Comparison of ENCODE assay signal across 27 cellular contexts in the genomic region with DNA sequence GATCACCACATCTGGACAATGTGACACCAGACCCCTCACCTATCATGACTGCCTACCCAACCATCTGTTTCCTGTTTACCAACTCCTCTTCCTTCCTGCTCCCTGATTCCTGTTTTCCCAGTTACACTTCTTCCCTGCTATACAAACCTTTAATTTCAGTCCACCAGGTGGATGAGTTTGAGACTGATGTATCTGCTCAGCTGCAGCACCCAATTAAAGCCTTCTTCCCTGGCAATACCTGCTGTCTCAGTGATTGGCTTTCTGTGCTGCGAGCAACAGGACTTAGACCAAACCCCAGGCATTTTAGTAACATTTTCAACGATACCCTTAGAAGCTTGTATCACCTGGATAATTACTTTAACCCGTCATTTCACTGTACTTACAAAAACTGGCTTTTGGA.
DNase-seq lines count a peak whose midpoint lies in the region; ATAC-seq, FAIRE-seq and TF ChIP-seq lines count a peak whose summit lies in the region.
"Had no signal": no experiment of that assay in that cellular context is flagged by ENCODE, and none has a peak within 500 bp of the region (broad histone marks: within the 10 kb centered on the region; RNA-seq: fewer than 3 reads in every experiment).

No MANE protein-coding gene starts in this region.

- intact Hi-C loops in K562 (cut with micrococcal nuclease) = no loop called here
- intact Hi-C loops in endothelial cell of umbilical vein (cut with micrococcal nuclease) = no loop called here
- intact Hi-C loops in breast epithelium (cut with DNase I; ENCODE audit: low total_unique reads) = no loop called here

- POLR2A ChIA-PET in K562 (lab: Yijun Ruan, JAX) (no interaction called here), endothelial cell of umbilical vein (lab: Charles Lee) (no interaction called here)

- TF ChIP-seq CTCF in K562 (IDR thresholded peaks at IDR 0.05 in 2 of 3, conservative IDR thresholded peaks at IDR 0.05 in 1 of 3; ENCODE audit: insufficient read depth in 2 of 3, low read depth in 1 of 3, low read length in 3 of 3) (no peak), endothelial cell of umbilical vein (IDR thresholded peaks at IDR 0.05; ENCODE audit: extremely low read depth in 1 of 2, insufficient read depth in 1 of 2, low read depth in 1 of 2, low read length in 2 of 2) (no peak), breast epithelium (IDR thresholded peaks at IDR 0.05) (no peak)

- H2AFZ ChIP-seq in K562 (ENCODE audit: low read depth, low read length) (no peak overlapping the region), endothelial cell of umbilical vein (ENCODE audit: low read depth, low read length) (no peak overlapping the region)

- H3K4me2 ChIP-seq in K562 (ENCODE audit: insufficient read depth, low read length) = no peak overlapping the region
- no peak overlapping the region for H3K4me2 ChIP-seq in endothelial cell of umbilical vein (ENCODE audit: insufficient read depth, low read length)
- H3K4me2 ChIP-seq: BLaER1 had no signal

- no peaks in the 10 kb centered on the region for H3K4me1 ChIP-seq in K562 (replicated peaks in 1 of 2; ENCODE audit: control insufficient read depth in 2 of 2, insufficient read depth in 2 of 2, low read length in 2 of 2)
- peaks cover 24% of the 10 kb centered on the region for H3K4me1 ChIP-seq in endothelial cell of umbilical vein (ENCODE audit: control insufficient read depth, extremely low read depth, insufficient read depth, low read length)
- H3K4me1 ChIP-seq in breast epithelium = no peaks in the 10 kb centered on the region
- H3K4me1 ChIP-seq: BE2C, BLaER1 had no signal

- TF ChIP-seq POLR2A in K562 (conservative IDR thresholded peaks at IDR 0.05) = no peak
- no peak for TF ChIP-seq POLR2A in endothelial cell of umbilical vein (IDR thresholded peaks at IDR 0.05; ENCODE audit: low read depth, low read length)
- TF ChIP-seq POLR2A in breast epithelium (IDR thresholded peaks at IDR 0.05) = no peak

- H3K9me3 ChIP-seq in K562 (replicated peaks; ENCODE audit: control insufficient read depth, insufficient read depth, low read depth, low read length) (no peaks in the 10 kb centered on the region), endothelial cell of umbilical vein (replicated peaks; ENCODE audit: control insufficient read depth, insufficient read depth, low read length) (peaks cover 5% of the 10 kb centered on the region), breast epithelium (peaks cover 0 to 5% of the 10 kb centered on the region in 2 donors)
- H3K9me3 ChIP-seq: BE2C had no signal

- no peak for ATAC-seq in K562
- ATAC-seq: GM12878 had no signal

- no peak for TF ChIP-seq RAD21 in K562 (CRISPR knock-in tag; conservative IDR thresholded peaks at IDR 0.05 in 1 of 2, IDR thresholded peaks at IDR 0.05 in 1 of 2)

- H4K20me1 ChIP-seq in K562 (replicated peaks; ENCODE audit: control insufficient read depth, insufficient read depth, low read length) (no peaks in the 10 kb centered on the region), endothelial cell of umbilical vein (replicated peaks; ENCODE audit: control insufficient read depth, extremely low read depth, insufficient read depth, low read length) (no peaks in the 10 kb centered on the region)
- H4K20me1 ChIP-seq: BLaER1 had no signal

- 0% methylated on average over 3 of the region's 3 CpGs for whole genome bisulfite sequencing in K562 (ENCODE audit: insufficient coverage, low coverage, missing lambda C conversion rate)

- dilution Hi-C loops in endothelial cell of umbilical vein (cut with MboI; ENCODE audit: extremely low pct_ligation_motif_present, low sequenced_read_pairs) = no loop called here

- H3K27ac ChIP-seq in K562 (ENCODE audit: extremely low read depth, low read depth, low read length) (no peak overlapping the region), endothelial cell of umbilical vein (ENCODE audit: insufficient read depth, low read depth, low read length) (no peak overlapping the region), breast epithelium (no peak overlapping the region)
- H3K27ac ChIP-seq: BLaER1 had no signal

- FAIRE-seq in K562 (lab: Jason Lieb, UNC) (no peak), endothelial cell of umbilical vein (lab: Jason Lieb, UNC) (no peak)
- FAIRE-seq: A204.1, GM12878, GM12892, GM18507 had no signal

- H3K9me1 ChIP-seq in K562 (ENCODE audit: control insufficient read depth, insufficient read depth, low read length) (no peaks in the 10 kb centered on the region), endothelial cell of umbilical vein (replicated peaks; ENCODE audit: control insufficient read depth, extremely low read depth, insufficient read depth, low read length) (no peaks in the 10 kb centered on the region)

- BruUV-seq in K562 (replicated peaks; lab: Mats Ljungman, UMichigan) = no TSS peak
- BruUV-seq in endothelial cell of umbilical vein (replicated peaks; lab: Mats Ljungman, UMichigan) = no TSS peak

- no peak overlapping the region for H3K9ac ChIP-seq in K562 (ENCODE audit: insufficient read depth in 1 of 2, low read depth in 2 of 2, low read length in 2 of 2)
- no peak overlapping the region for H3K9ac ChIP-seq in endothelial cell of umbilical vein (replicated peaks; ENCODE audit: extremely low read depth, insufficient read depth, low read length)
- H3K9ac ChIP-seq: BLaER1 had no signal

- H3K79me2 ChIP-seq in K562 (ENCODE audit: control insufficient read depth, insufficient read depth, low read length) (no peaks in the 10 kb centered on the region), endothelial cell of umbilical vein (ENCODE audit: control insufficient read depth, insufficient read depth, low read length) (no peaks in the 10 kb centered on the region)

- H3K36me3 ChIP-seq in K562 (ENCODE audit: control insufficient read depth, insufficient read depth, low read length) = no peaks in the 10 kb centered on the region
- H3K36me3 ChIP-seq in endothelial cell of umbilical vein (ENCODE audit: control insufficient read depth in 2 of 2, extremely low read depth in 1 of 2, insufficient read depth in 2 of 2, low read length in 2 of 2) = no peaks in the 10 kb centered on the region
- H3K36me3 ChIP-seq in breast epithelium = no peaks in the 10 kb centered on the region
- H3K36me3 ChIP-seq: BE2C, BLaER1 had no signal

- no peak for DNase-seq in K562 (ENCODE audit: extremely low read depth in 1 of 4, low spot score in 3 of 4)
- DNase-seq in dermis microvascular lymphatic vessel endothelial cell (ENCODE audit: low read depth in 2 of 2) = peak; percentile 18 to 56
- peak; percentile 15 for DNase-seq in endothelial cell of umbilical vein (ENCODE audit: low read depth, low spot score)
- DNase-seq in activated CD4-positive, alpha-beta T cell treated with anti-CD3 and anti-CD28 coated beads for 4 hours = no peak
- no peak for DNase-seq in activated CD8-positive, alpha-beta memory T cell treated with anti-CD3 and anti-CD28 coated beads for 24 hours
- DNase-seq in breast epithelium (ENCODE audit: low spot score in 2 of 2) = no peak
- no peak for DNase-seq in activated effector memory CD4-positive, alpha-beta T cell treated with anti-CD3 and anti-CD28 coated beads, Interleukin-2, amount 50 U/mL, for 16 hours
- DNase-seq: 8988T; ACHN; BE2C; C1 segment of cervical spinal cord; CD4-positive, alpha-beta memory T cell; CD4-positive, CD25-positive, alpha-beta regulatory T cell; CD8-positive, alpha-beta memory T cell; COR-L47; DMS 273 treated with DMSO at 0.1 percent for 48 hours; DMS153; DMS53; DMS79; DND-41; EL; GDM1 had no signal

- TF ChIP-seq EP300 in K562 (IDR thresholded peaks at IDR 0.05; ENCODE audit: low read length) = no peak

- CTCF ChIA-PET in K562 (lab: Yijun Ruan, JAX; ENCODE audit: low intra/inter-chr PET ratio) = no interaction called here
- CTCF ChIA-PET in endothelial cell of umbilical vein (lab: Charles Lee) = no interaction called here

- H3K4me3 ChIP-seq in K562 (no peak overlapping the region), endothelial cell of umbilical vein (replicated peaks in 1 of 3; ENCODE audit: insufficient read depth in 1 of 3, low read depth in 1 of 3, low read length in 3 of 3) (no peak overlapping the region), breast epithelium (no peak overlapping the region)
- H3K4me3 ChIP-seq: BLaER1, GM12878 had no signal

- in situ Hi-C loops in K562 (cut with MboI) = no loop called here

- H3K27me3 ChIP-seq in K562 (ENCODE audit: control insufficient read depth in 2 of 2, insufficient read depth in 2 of 2, low read length in 2 of 2) (no peaks in the 10 kb centered on the region), endothelial cell of umbilical vein (ENCODE audit: control insufficient read depth in 2 of 2, insufficient read depth in 2 of 2, low read length in 2 of 2) (no peaks in the 10 kb centered on the region), breast epithelium (no peaks in the 10 kb centered on the region)
- H3K27me3 ChIP-seq: BE2C, BLaER1 had no signal

TF ChIP-seq in K562, 482 proteins besides CTCF, POLR2A, EP300 and RAD21:
- TF ChIP-seq CBFA2T3 (IDR thresholded peaks at IDR 0.05) = 0 out of 2 replicates have a peak, but pooled peaks have one; percentile 7
- peak; percentile 89; the same call in 1 of the 2 replicates for TF ChIP-seq ZNF124 (CRISPR knock-in tag; IDR thresholded peaks at IDR 0.05)
- TF ChIP-seq FIP1L1 (IDR thresholded peaks at IDR 0.05; ENCODE audit: low read depth, low read length, poor library complexity, severe bottlenecking) = no peak
- peak; percentile 23; the same call in 1 of the 2 replicates for TF ChIP-seq CBX5 (IDR thresholded peaks at IDR 0.05; ENCODE audit: borderline replicate concordance, low read depth)

TF ChIP-seq in endothelial cell of umbilical vein, 7 proteins besides CTCF, POLR2A, EP300 and RAD21:
- TF ChIP-seq MYC (IDR thresholded peaks at IDR 0.05; ENCODE audit: low read depth, low read length) (no peak), EZH2 (IDR thresholded peaks at IDR 0.05; ENCODE audit: borderline replicate concordance, low read depth, low read length, severe bottlenecking) (no peak), POLR2AphosphoS5 (IDR thresholded peaks at IDR 0.05; ENCODE audit: insufficient read depth, low read depth, low read length) (no peak), JUN (IDR thresholded peaks at IDR 0.05; ENCODE audit: borderline replicate concordance, insufficient read depth, insufficient read length, low read depth) (no peak), FOS (IDR thresholded peaks at IDR 0.05; ENCODE audit: borderline replicate concordance, insufficient read depth, low read length) (no peak), GATA2 (IDR thresholded peaks at IDR 0.05; ENCODE audit: insufficient read depth, insufficient read length, low read depth, low read length) (no peak)
- TF ChIP-seq, protein P1, sequence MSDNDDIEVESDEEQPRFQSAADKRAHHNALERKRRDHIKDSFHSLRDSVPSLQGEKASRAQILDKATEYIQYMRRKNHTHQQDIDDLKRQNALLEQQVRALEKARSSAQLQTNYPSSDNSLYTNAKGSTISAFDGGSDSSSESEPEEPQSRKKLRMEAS (IDR thresholded peaks at IDR 0.05; ENCODE audit: insufficient read depth, insufficient read length) = no peak

Comparison
In these comparisons a context has a peak if more than half of its experiments do, and no peak if none do; other contexts are left out.
1. DNase-seq: peak in dermis microvascular lymphatic vessel endothelial cell (2 of 2) and endothelial cell of umbilical vein (single experiment); none in K562 (0 of 4), activated CD4-positive, alpha-beta T cell treated with anti-CD3 and anti-CD28 coated beads for 4 hours (0 of 2), activated CD8-positive, alpha-beta memory T cell treated with anti-CD3 and anti-CD28 coated beads for 24 hours (single experiment), breast epithelium (0 of 2) and activated effector memory CD4-positive, alpha-beta T cell treated with anti-CD3 and anti-CD28 coated beads, Interleukin-2, amount 50 U/mL, for 16 hours (single experiment).